ENCODE assay signal across 15 cellular contexts in the genomic region with DNA sequence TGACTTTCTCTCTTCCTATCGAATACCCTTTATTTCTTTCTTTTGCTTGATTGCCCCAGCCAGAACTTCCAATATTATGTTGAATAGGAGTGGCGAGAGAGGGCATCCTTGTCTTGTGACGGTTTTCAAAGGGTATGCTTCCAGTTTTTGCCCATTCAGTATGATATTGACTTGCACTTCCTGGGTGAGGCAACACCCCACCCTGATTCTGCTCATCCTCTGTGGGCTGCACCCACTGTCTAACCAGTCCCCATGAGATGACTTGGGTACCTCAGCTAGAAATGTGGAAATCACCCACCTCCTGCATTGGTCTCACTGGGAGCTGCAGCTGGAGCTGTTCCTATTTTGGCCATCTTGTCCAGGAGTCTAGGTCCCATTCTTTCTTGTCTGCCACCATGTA. TPM values are rescaled to one million over a fixed set of nuclear protein-coding genes. Genes with fewer than 3 reads are reported as not detected.
DNase-seq lines count a peak whose midpoint lies in the region; ATAC-seq and TF ChIP-seq lines count a peak whose summit lies in the region.
"Had no signal": no experiment of that assay in that cellular context is flagged by ENCODE, and none has a peak within 500 bp of the region (broad histone marks: within the 10 kb centered on the region; RNA-seq: fewer than 3 reads in every experiment).

No MANE protein-coding gene starts in this region.

- no peaks in the 10 kb centered on the region for H3K9me3 ChIP-seq in CD4-positive, alpha-beta memory T cell (ENCODE audit: control insufficient read depth in 1 of 2, low read length in 2 of 2)
- H3K9me3 ChIP-seq in vagina (no peaks in the 10 kb centered on the region), prostate gland (no peaks in the 10 kb centered on the region)

- H3K36me3 ChIP-seq in CD4-positive, alpha-beta memory T cell (ENCODE audit: insufficient read depth, low read length): no peaks in the 10 kb centered on the region
- H3K36me3 ChIP-seq in vagina (no peaks in the 10 kb centered on the region), prostate gland (no peaks in the 10 kb centered on the region)

- H3K27ac ChIP-seq in CD4-positive, alpha-beta memory T cell (ENCODE audit: low read depth, low read length): no peak overlapping the region
- H3K27ac ChIP-seq in vagina: no peak overlapping the region
- no peak overlapping the region for H3K27ac ChIP-seq in prostate gland

- TF ChIP-seq CTCF in vagina (IDR thresholded peaks at IDR 0.05) (no peak), prostate gland (IDR thresholded peaks at IDR 0.05) (no peak)

- 86% methylated on average over 3 of the region's 3 CpGs for WGBS in prostate gland

- H3K27ac Mint-ChIP-seq in CD4-positive, alpha-beta memory T cell: peak overlapping the region in 4 of 7 donors; percentile 77 to 94 (median 84)
- no peak overlapping the region for H3K27ac Mint-ChIP-seq in activated naive CD8-positive, alpha-beta T cell
- H3K27ac Mint-ChIP-seq in natural killer cell treated with Interleukin-12 subunit alpha and Interleukin-12 subunit beta and Interleukin-15 and Interleukin-18, amount 100 ng/mL, for 72 hours: peak overlapping the region in 1 of 2 donors; percentile 18

- no peak for TF ChIP-seq POLR2A in vagina (IDR thresholded peaks at IDR 0.05)
- no peak for TF ChIP-seq POLR2A in prostate gland (IDR thresholded peaks at IDR 0.05)

- H3K27me3 Mint-ChIP-seq in CD4-positive, alpha-beta memory T cell: no peaks in the 10 kb centered on the region
- H3K27me3 Mint-ChIP-seq in activated naive CD8-positive, alpha-beta T cell: peaks cover 3% of the 10 kb centered on the region
- no peaks in the 10 kb centered on the region for H3K27me3 Mint-ChIP-seq in natural killer cell treated with Interleukin-12 subunit alpha and Interleukin-12 subunit beta and Interleukin-15 and Interleukin-18, amount 100 ng/mL, for 72 hours

- no peaks in the 10 kb centered on the region for H3K4me1 ChIP-seq in CD4-positive, alpha-beta memory T cell (ENCODE audit: insufficient read depth, low read length)
- H3K4me1 ChIP-seq in vagina (no peaks in the 10 kb centered on the region), prostate gland (replicated peaks) (no peaks in the 10 kb centered on the region)

- intact Hi-C loops in CD4-positive, alpha-beta memory T cell (cut with micrococcal nuclease): loop anchor here (1.0 kb wide), 1 partner anchor 43 kb away; no protein-coding TSS in a partner anchor
- intact Hi-C loops in vagina (cut with DNase I): no loop called here
- intact Hi-C loops in prostate gland (cut with DNase I): no loop called here

- peak; percentile 58 for ATAC-seq in GM19351 (IDR thresholded peaks at IDR 0.05; ENCODE audit: unreplicated experiment)
- ATAC-seq in natural killer cell treated with Interleukin-12 subunit alpha and Interleukin-12 subunit beta and Interleukin-15 and Interleukin-18, amount 100 ng/mL, for 72 hours: no peak
- ATAC-seq: sciatic nerve had no signal

- no peak overlapping the region for H3K4me3 ChIP-seq in CD4-positive, alpha-beta memory T cell (ENCODE audit: low read length in 2 of 2)
- no peak overlapping the region for H3K4me3 ChIP-seq in vagina
- H3K4me3 ChIP-seq in prostate gland: no peak overlapping the region

- peak overlapping the region in 7 of 8 donors; percentile 77 to 96 (median 83) for H3K4me3 Mint-ChIP-seq in CD4-positive, alpha-beta memory T cell
- peak overlapping the region; percentile 17 for H3K4me3 Mint-ChIP-seq in activated naive CD8-positive, alpha-beta T cell
- H3K4me3 Mint-ChIP-seq in natural killer cell treated with Interleukin-12 subunit alpha and Interleukin-12 subunit beta and Interleukin-15 and Interleukin-18, amount 100 ng/mL, for 72 hours: peak overlapping the region; percentile 34

- no peaks in the 10 kb centered on the region for H3K27me3 ChIP-seq in CD4-positive, alpha-beta memory T cell (ENCODE audit: insufficient read depth, low read length)
- H3K27me3 ChIP-seq in vagina (no peaks in the 10 kb centered on the region), prostate gland (replicated peaks; ENCODE audit: insufficient read depth) (no peaks in the 10 kb centered on the region)

- peak in 1 of 5 donors; percentile 4 for DNase-seq in CD4-positive, alpha-beta memory T cell
- no peak for DNase-seq in natural killer cell treated with Interleukin-12 subunit alpha and Interleukin-12 subunit beta and Interleukin-15 and Interleukin-18, amount 100 ng/mL, for 72 hours (ENCODE audit: low spot score)
- no peak for DNase-seq in vagina (ENCODE audit: extremely low spot score in 2 of 2)
- no peak for DNase-seq in HK-2 (ENCODE audit: unreplicated experiment)
- no peak for DNase-seq in prostate gland (ENCODE audit: low spot score)
- DNase-seq in C1 segment of cervical spinal cord (lab: John Stamatoyannopoulos, UW): no peak
- DNase-seq: COR-L47, foreskin melanocyte, kidney glomerular epithelial cell, OCI-M1 had no signal

- H3K4me1 Mint-ChIP-seq in CD4-positive, alpha-beta memory T cell: peaks cover 0 to 14% (median 3%) of the 10 kb centered on the region in 4 donors
- no peaks in the 10 kb centered on the region for H3K4me1 Mint-ChIP-seq in activated naive CD8-positive, alpha-beta T cell (ENCODE audit: low read depth)
- no peaks in the 10 kb centered on the region for H3K4me1 Mint-ChIP-seq in natural killer cell treated with Interleukin-12 subunit alpha and Interleukin-12 subunit beta and Interleukin-15 and Interleukin-18, amount 100 ng/mL, for 72 hours (ENCODE audit: low read depth in 2 of 2)

- peaks cover 0 to 6% of the 10 kb centered on the region in 2 donors for H3K36me3 Mint-ChIP-seq in CD4-positive, alpha-beta memory T cell
- no peaks in the 10 kb centered on the region for H3K36me3 Mint-ChIP-seq in activated naive CD8-positive, alpha-beta T cell
- H3K36me3 Mint-ChIP-seq in natural killer cell treated with Interleukin-12 subunit alpha and Interleukin-12 subunit beta and Interleukin-15 and Interleukin-18, amount 100 ng/mL, for 72 hours: no peaks in the 10 kb centered on the region

- CTCF ChIA-PET in CD4-positive, alpha-beta memory T cell (lab: Charles Lee; ENCODE audit: partially characterized antibody): no interaction called here

- POLR2A ChIA-PET in CD4-positive, alpha-beta memory T cell (lab: Charles Lee; ENCODE audit: partially characterized antibody): interaction anchor here (1.5 kb wide), 1 partner anchor 43 kb away, joined by 3 read pairs; no protein-coding TSS in a partner anchor

- H3K9me3 Mint-ChIP-seq in CD4-positive, alpha-beta memory T cell: peaks cover 0 to 7% (median 0%) of the 10 kb centered on the region in 8 donors
- H3K9me3 Mint-ChIP-seq in activated naive CD8-positive, alpha-beta T cell (ENCODE audit: low read depth): no peaks in the 10 kb centered on the region
- no peaks in the 10 kb centered on the region for H3K9me3 Mint-ChIP-seq in natural killer cell treated with Interleukin-12 subunit alpha and Interleukin-12 subunit beta and Interleukin-15 and Interleukin-18, amount 100 ng/mL, for 72 hours

RNA-seq across cellular contexts. Expression of a gene that starts 44.8 kb away (rescaled TPM):
- total RNA-seq in CD4-positive, alpha-beta memory T cell: under 1 TPM; 0.06 to 0.19 TPM
- polyA plus RNA-seq in CD4-positive, alpha-beta memory T cell: not detected
- total RNA-seq in natural killer cell treated with Interleukin-12 subunit alpha and Interleukin-12 subunit beta and Interleukin-15 and Interleukin-18, amount 100 ng/mL, for 72 hours: not detected
- 2.0 TPM for total RNA-seq in vagina
- 1 to 10 TPM in 1 of 2 donors, under 1 TPM in 1; 0.46 to 3.4 TPM for total RNA-seq in prostate gland
- total RNA-seq: activated CD8-positive, alpha-beta memory T cell treated with anti-CD3 and anti-CD28 coated beads for 36 hours; subcutaneous adipose tissue had no signal

Comparison
In these comparisons a context has a peak if more than half of its experiments do, and no peak if none do; other contexts are left out.
1. H3K4me3 Mint-ChIP-seq: peak in every context shown above with its lines; median percentile 83 in CD4-positive, alpha-beta memory T cell; 34 in natural killer cell treated with Interleukin-12 subunit alpha and Interleukin-12 subunit beta and Interleukin-15 and Interleukin-18, amount 100 ng/mL, for 72 hours; 17 in activated naive CD8-positive, alpha-beta T cell.